24 cellular contexts compared by ENCODE assay signal in genomic region chr7:41287559-41288335, GRCh38.
DNase-seq lines count a peak whose midpoint lies in the region; ATAC-seq and TF ChIP-seq lines count a peak whose summit lies in the region.
"Had no signal": no experiment of that assay in that cellular context is flagged by ENCODE, and none has a peak within 500 bp of the region (broad histone marks: within the 10 kb centered on the region; RNA-seq: fewer than 3 reads in every experiment).

No MANE protein-coding gene starts in this region.

- H3K9me3 ChIP-seq in endodermal cell (ENCODE audit: control insufficient read depth, low read length), result no peaks in the 10 kb centered on the region
- no peaks in the 10 kb centered on the region for H3K9me3 ChIP-seq in Peyer's patch

- ATAC-seq in HG03469 (IDR thresholded peaks at IDR 0.05; ENCODE audit: unreplicated experiment), result no peak
- ATAC-seq: SK-N-SH treated with all-trans-retinoic acid at 6 μM for 48 hours had no signal

- H3K9ac ChIP-seq in endodermal cell (ENCODE audit: extremely low read depth, low read length, poor library complexity, severe bottlenecking), result no peak overlapping the region
- H3K9ac ChIP-seq: KMS-11 had no signal

- DNase-seq in DMS 273 (lab: John Stamatoyannopoulos, UW; ENCODE audit: unreplicated experiment) (peak; percentile 35), DMS 273 treated with DMSO at 0.1 percent for 48 hours (lab: John Stamatoyannopoulos, UW) (no peak), endodermal cell (peak; percentile 66), iPS-NIHi11 (ENCODE audit: low spot score) (peak; percentile 25), NCI-H82 (lab: John Stamatoyannopoulos, UW) (no peak), Peyer's patch (no peak)
- DNase-seq in stimulated activated CD8-positive, alpha-beta memory T cell treated with anti-CD3 and anti-CD28 coated beads, Interleukin-4, amount 100 ng/mL, for 48 hours, result no peak
- DNase-seq: COR-L47, DMS153, GF-D8, GOT3, MV-4-11, NCI-H1694 treated with DMSO at 0.1 percent for 48 hours, NCI-H2107, NCI-H2227 treated with DMSO at 0.1 percent for 48 hours, NCI-H510A treated with DMSO at 0.1 percent for 48 hours, NCI-H774, SIG-M5 had no signal

- no peaks in the 10 kb centered on the region for H3K9me3 Mint-ChIP-seq in endodermal cell

- no peak for TF ChIP-seq POLR2A in Peyer's patch (IDR thresholded peaks at IDR 0.05)

- no peak overlapping the region for H3K4me3 Mint-ChIP-seq in endodermal cell
- H3K4me3 Mint-ChIP-seq: CD14-positive monocyte had no signal

- no peak overlapping the region for H3K27ac Mint-ChIP-seq in endodermal cell
- H3K27ac Mint-ChIP-seq: CD14-positive monocyte had no signal

- H3K27me3 Mint-ChIP-seq in endodermal cell (ENCODE audit: insufficient read depth), result peaks cover 8% of the 10 kb centered on the region

- WGBS in endodermal cell (ENCODE audit: insufficient coverage in 1 of 2, insufficient read length in 1 of 2), 2 experiments, result 94 to 100% methylated on average over 1 to 2 of the region's 2 CpGs

- no peaks in the 10 kb centered on the region for H3K4me1 ChIP-seq in endodermal cell (ENCODE audit: control insufficient read depth, insufficient read depth, low read length)
- no peaks in the 10 kb centered on the region for H3K4me1 ChIP-seq in Peyer's patch

- no peaks in the 10 kb centered on the region for H3K4me1 Mint-ChIP-seq in endodermal cell
- H3K4me1 Mint-ChIP-seq: CD14-positive monocyte had no signal

- H3K27ac ChIP-seq in endodermal cell (ENCODE audit: low read depth, low read length) (no peak overlapping the region), Peyer's patch (no peak overlapping the region)
- H3K27ac ChIP-seq: 22Rv1, KMS-11, RWPE1 had no signal

- H3K27me3 ChIP-seq in endodermal cell (ENCODE audit: control insufficient read depth, insufficient read depth, low read length, poor library complexity, severe bottlenecking) (peaks cover 7% of the 10 kb centered on the region), Peyer's patch (no peaks in the 10 kb centered on the region)

- TF ChIP-seq CTCF in endodermal cell (conservative IDR thresholded peaks at IDR 0.05) (no peak), Peyer's patch (IDR thresholded peaks at IDR 0.05) (no peak)

- H3K36me3 ChIP-seq in endodermal cell (ENCODE audit: control insufficient read depth, insufficient read depth, low read length) (no peaks in the 10 kb centered on the region), Peyer's patch (no peaks in the 10 kb centered on the region)

- H3K4me3 ChIP-seq in endodermal cell (ENCODE audit: low read length) (no peak overlapping the region), Peyer's patch (no peak overlapping the region)

- H3K36me3 Mint-ChIP-seq in endodermal cell (ENCODE audit: low read depth), result no peaks in the 10 kb centered on the region
- H3K36me3 Mint-ChIP-seq: CD14-positive monocyte had no signal

Comparison
In these comparisons a context has a peak if more than half of its experiments do, and no peak if none do; other contexts are left out.
1. DNase-seq: peak in DMS 273 (single experiment), endodermal cell (single experiment) and iPS-NIHi11 (single experiment); none in DMS 273 treated with DMSO at 0.1 percent for 48 hours (single experiment), NCI-H82 (single experiment), stimulated activated CD8-positive, alpha-beta memory T cell treated with anti-CD3 and anti-CD28 coated beads, Interleukin-4, amount 100 ng/mL, for 48 hours (single experiment) and Peyer's patch (0 of 3).